In the genomic region with DNA sequence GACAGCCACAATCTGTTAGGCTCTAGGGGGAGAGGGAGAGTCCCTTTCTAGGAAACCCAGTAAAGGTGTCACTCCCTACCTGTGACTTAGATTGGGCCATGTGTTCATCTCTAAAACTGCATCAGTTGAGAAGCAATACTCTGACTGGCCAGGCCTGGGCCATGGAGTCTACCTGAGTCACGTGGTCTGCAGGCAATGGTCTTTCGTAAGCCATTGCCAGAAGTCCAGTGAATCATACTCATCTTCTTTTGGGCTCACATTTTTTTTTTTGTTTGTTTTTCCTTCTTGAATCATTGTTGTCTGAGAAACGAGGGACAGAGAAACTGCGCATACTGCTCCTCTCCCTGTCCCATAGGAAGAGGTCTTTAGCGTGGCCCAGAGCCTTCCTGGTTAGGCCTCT, we compare ENCODE assay signal across 12 cellular contexts.
"Had no signal": no experiment of that assay in that cellular context is flagged by ENCODE, and none has a peak within 500 bp of the region (broad histone marks: within the 10 kb centered on the region; RNA-seq: fewer than 3 reads in every experiment).

No MANE protein-coding gene starts in this region.

- H3K27ac Mint-ChIP-seq: T-helper 2 cell treated with Interferon-gamma antibody and Interleukin-4, amounts not matched to agents 5 μg/mL and 100 μg/mL, for 36 hours had no signal

- H3K36me3 ChIP-seq: heart left ventricle, left lung, ovary had no signal

- H3K9me3 ChIP-seq: heart left ventricle, left lung, ovary had no signal

- H3K4me3 ChIP-seq: heart left ventricle, left lung, ovary had no signal

- H3K27ac ChIP-seq: heart left ventricle, left lung, ovary had no signal

- H3K27me3 ChIP-seq: ovary had no signal

- DNase-seq: activated naive CD4-positive, alpha-beta T cell treated with anti-CD3 and anti-CD28 coated beads, Interleukin-2, amount 50 U/mL, for 16 hours; activated T-cell treated with anti-CD3 and anti-CD28 coated beads, Interleukin-2, amount 50 U/mL, for 1 hour; dermis blood vessel endothelial cell; heart left ventricle; islet precursor cell; left lung; ovary; stimulated activated CD4-positive, alpha-beta T cell treated with anti-CD3 and anti-CD28 coated beads, Interleukin-12 subunit alpha, Interleukin-12 subunit beta, amount 100 ng/mL, for 4 hours; stimulated activated naive CD4-positive, alpha-beta T cell treated with Interleukin-2 at 50 U/mL for 16 hours had no signal

- H3K4me3 Mint-ChIP-seq: T-helper 2 cell treated with Interferon-gamma antibody and Interleukin-4, amounts not matched to agents 5 μg/mL and 100 μg/mL, for 36 hours had no signal

- ATAC-seq: activated CD4-positive, CD25-positive, alpha-beta regulatory T cell treated with anti-CD3 and anti-CD28 coated beads, Interleukin-2, amount 50 U/mL, for 24 hours; esophagus mucosa; heart left ventricle; left lung had no signal

- H3K9me3 Mint-ChIP-seq: T-helper 2 cell treated with Interferon-gamma antibody and Interleukin-4, amounts not matched to agents 5 μg/mL and 100 μg/mL, for 36 hours had no signal
